11 cellular contexts compared by ENCODE assay signal in genomic region chr11:96263361-96263763, GRCh38.
DNase-seq lines count a peak whose midpoint lies in the region; ATAC-seq and TF ChIP-seq lines count a peak whose summit lies in the region.
"Had no signal": no experiment of that assay in that cellular context is flagged by ENCODE, and none has a peak within 500 bp of the region (broad histone marks: within the 10 kb centered on the region; RNA-seq: fewer than 3 reads in every experiment).

No MANE protein-coding gene starts in this region.

- H3K9me3 ChIP-seq in HCT116 (ENCODE audit: control insufficient read depth in 1 of 2, insufficient read depth in 1 of 2, low read depth in 1 of 2, low read length in 2 of 2) (no peaks in the 10 kb centered on the region), T-helper 17 cell (ENCODE audit: control insufficient read depth, low read length, poor library complexity, severe bottlenecking) (no peaks in the 10 kb centered on the region)
- H3K9me3 ChIP-seq: heart right ventricle had no signal

- TF ChIP-seq CTCF in HCT116 (IDR thresholded peaks at IDR 0.05 in 2 of 3, conservative IDR thresholded peaks at IDR 0.05 in 1 of 3; ENCODE audit: borderline replicate concordance in 1 of 3, insufficient read depth in 1 of 3, low read depth in 2 of 3, low read length in 2 of 3) = 0 out of 6 replicates have a peak, but pooled peaks of 1 of the 3 experiments have one; percentile 10

- no peaks in the 10 kb centered on the region for H3K27me3 ChIP-seq in HCT116 (ENCODE audit: insufficient read depth, low read length)
- H3K27me3 ChIP-seq: heart right ventricle had no signal

- POLR2A ChIA-PET in HCT116 (lab: Charles Lee) = no interaction called here

- intact Hi-C loops in HCT116 (cut with micrococcal nuclease) (no loop called here), Right ventricle myocardium superior (cut with DNase I) (no loop called here)

- H3K27ac Mint-ChIP-seq in T-helper 17 cell = peak overlapping the region; percentile 81

- H3K27me3 Mint-ChIP-seq in T-helper 17 cell = no peaks in the 10 kb centered on the region

- H3K79me2 ChIP-seq in HCT116 (ENCODE audit: insufficient read depth, low read length) = no peaks in the 10 kb centered on the region

- no peak overlapping the region for H3K4me2 ChIP-seq in HCT116 (ENCODE audit: low read length)

- no peak for TF ChIP-seq POLR2A in HCT116 (IDR thresholded peaks at IDR 0.05; ENCODE audit: borderline replicate concordance, extremely low read depth, insufficient read depth, insufficient read length)

- peak; percentile 36; the same call in 1 of the 2 replicates for ATAC-seq in HCT116
- ATAC-seq in T-helper 17 cell = no peak
- ATAC-seq in Right ventricle myocardium superior (ENCODE audit: poor library complexity) = peak; percentile 30
- ATAC-seq in HG03378 (IDR thresholded peaks at IDR 0.05; ENCODE audit: unreplicated experiment) = no peak
- no peak for ATAC-seq in HG02970 (IDR thresholded peaks at IDR 0.05; ENCODE audit: low FRiP score, unreplicated experiment)

- no peak for TF ChIP-seq RAD21 in HCT116 (IDR thresholded peaks at IDR 0.05; ENCODE audit: low read depth)

- H3K36me3 Mint-ChIP-seq in T-helper 17 cell (ENCODE audit: low read depth) = peaks cover 13% of the 10 kb centered on the region

- no peaks in the 10 kb centered on the region for H4K20me1 ChIP-seq in HCT116 (ENCODE audit: insufficient read depth)

- H3K9ac ChIP-seq in HCT116 (ENCODE audit: low read length) = no peak overlapping the region

- no TSS peak for BruUV-seq in HCT116 (replicated peaks; lab: Mats Ljungman, UMichigan)

- H3K4me1 ChIP-seq in HCT116 (ENCODE audit: control insufficient read depth in 1 of 2, insufficient read depth in 2 of 2, low read length in 2 of 2) = peaks cover 7 to 27% of the 10 kb centered on the region in 2 experiments; a peak in 3 of 4 replicates

- no peak overlapping the region for H3K4me3 ChIP-seq in HCT116 (replicated peaks in 1 of 2; ENCODE audit: low read depth in 1 of 2, low read length in 2 of 2)
- H3K4me3 ChIP-seq: heart right ventricle had no signal

- H3K27ac ChIP-seq in HCT116 (ENCODE audit: low read depth, low read length) = no peak overlapping the region

- no peaks in the 10 kb centered on the region for H3K9me2 ChIP-seq in HCT116 (ENCODE audit: insufficient read depth)

- H3K36me3 ChIP-seq in HCT116 (ENCODE audit: control insufficient read depth in 1 of 2, insufficient read depth in 2 of 2, low read length in 2 of 2) = no peaks in the 10 kb centered on the region
- H3K36me3 ChIP-seq: heart right ventricle had no signal

- H3K4me3 Mint-ChIP-seq in T-helper 17 cell = no peak overlapping the region

- RAD21 ChIA-PET in HCT116 (lab: Charles Lee; ENCODE audit: low non-redundant PET in 1 of 2, low total read pairs in 2 of 2, uncharacterized antibody in 2 of 2, unreplicated experiment in 2 of 2) = no interaction called here

- DNase-seq in HCT116 (ENCODE audit: low read depth, low spot score) (no peak), T-helper 17 cell (no peak), Right ventricle myocardium superior (no peak), stromal cell of bone marrow (ENCODE audit: low read depth) (peak; percentile 62), iPS-NIHi7 (ENCODE audit: extremely low spot score) (no peak), retina (no peak)
- DNase-seq: activated CD4-positive, alpha-beta T cell treated with anti-CD3 and anti-CD28 coated beads, Interleukin-2, amount 50 U/mL, for 4 hours; heart right ventricle; NCI-H446 treated with DMSO at 0.1 percent for 48 hours had no signal

- CTCF ChIA-PET in HCT116 (lab: Charles Lee) = no interaction called here

- H2AFZ ChIP-seq in HCT116 (ENCODE audit: low read depth, low read length, poor library complexity, severe bottlenecking) = no peak overlapping the region

- peaks cover 55% of the 10 kb centered on the region for H3K4me1 Mint-ChIP-seq in T-helper 17 cell

TF ChIP-seq in HCT116, 20 proteins besides CTCF, POLR2A, EP300 and RAD21:
- TF ChIP-seq ZFX (IDR thresholded peaks at IDR 0.05) = no peak
- peak; percentile 70 for TF ChIP-seq SRF (IDR thresholded peaks at IDR 0.05; ENCODE audit: low read depth)
- peak; percentile 54 for TF ChIP-seq CEBPB (IDR thresholded peaks at IDR 0.05; ENCODE audit: low read depth)

Comparison
In these comparisons a context has a peak if more than half of its experiments do, and no peak if none do; other contexts are left out.
1. ATAC-seq: peak in HCT116 (single experiment) and Right ventricle myocardium superior (single experiment); none in T-helper 17 cell (single experiment), HG03378 (single experiment) and HG02970 (single experiment).